ENCODE assay signal across 8 cellular contexts in genomic region chr13:21476893-21477472, GRCh38. TPM values are rescaled to one million over a fixed set of nuclear protein-coding genes. Genes with fewer than 3 reads are reported as not detected.
DNase-seq lines count a peak whose midpoint lies in the region; ATAC-seq lines count a peak whose summit lies in the region.

No MANE protein-coding gene starts in this region.

- ATAC-seq in GM18909 (IDR thresholded peaks at IDR 0.05; ENCODE audit: poor library complexity, unreplicated experiment) (peak; percentile 87), HG03432 (IDR thresholded peaks at IDR 0.05; ENCODE audit: unreplicated experiment) (peak; percentile 85)
- ATAC-seq in activated CD8-positive, alpha-beta memory T cell treated with anti-CD3 and anti-CD28 coated beads, Interleukin-2, amount 10 ng/mL, durations not matched to agents 7 days and 5 days, result peak; percentile 85

- H3K4me3 Mint-ChIP-seq in activated CD8-positive, alpha-beta memory T cell treated with anti-CD3 and anti-CD28 coated beads, Interleukin-2, amount 10 ng/mL, durations not matched to agents 7 days and 5 days, result peak overlapping the region; percentile 79

- H3K27me3 Mint-ChIP-seq in activated CD8-positive, alpha-beta memory T cell treated with anti-CD3 and anti-CD28 coated beads, Interleukin-2, amount 10 ng/mL, durations not matched to agents 7 days and 5 days, result peaks cover 10% of the 10 kb centered on the region

- no peaks in the 10 kb centered on the region for H3K9me3 Mint-ChIP-seq in activated CD8-positive, alpha-beta memory T cell treated with anti-CD3 and anti-CD28 coated beads, Interleukin-2, amount 10 ng/mL, durations not matched to agents 7 days and 5 days (ENCODE audit: low read depth)

- DNase-seq in Ammon's horn (ENCODE audit: low spot score), result peak; percentile 95
- DNase-seq in NOMO-1 (lab: John Stamatoyannopoulos, UW; ENCODE audit: unreplicated experiment in 2 of 2), result peak; percentile 93
- DNase-seq in activated CD8-positive, alpha-beta memory T cell treated with anti-CD3 and anti-CD28 coated beads, Interleukin-2, amount 10 ng/mL, durations not matched to agents 7 days and 5 days, result peak; percentile 90
- DNase-seq in epidermal melanocyte (ENCODE audit: insufficient read length, low spot score), result peak; percentile 48
- DNase-seq in midbrain (lab: John Stamatoyannopoulos, UW), result peak; percentile 92
- peak; percentile 48 to 50 for DNase-seq in stimulated activated CD8-positive, alpha-beta memory T cell treated with anti-CD3 and anti-CD28 coated beads, Interleukin-15, amount 100 ng/mL, for 4 hours (ENCODE audit: low read depth in 2 of 2)

- peaks cover 25% of the 10 kb centered on the region for H3K4me1 Mint-ChIP-seq in activated CD8-positive, alpha-beta memory T cell treated with anti-CD3 and anti-CD28 coated beads, Interleukin-2, amount 10 ng/mL, durations not matched to agents 7 days and 5 days

- CTCF ChIA-PET in activated CD8-positive, alpha-beta memory T cell treated with anti-CD3 and anti-CD28 coated beads, Interleukin-2, amount 10 ng/mL, durations not matched to agents 7 days and 5 days (lab: Charles Lee), result interaction anchor here (0.6 to 9.5 kb wide), 43 partner anchors 9 to 985 kb away, joined by 3 to 131 read pairs (median 3); partner anchors contain the start of genes MICU2, MRPL57, SKA3 and ZDHHC20

- H3K36me3 Mint-ChIP-seq in activated CD8-positive, alpha-beta memory T cell treated with anti-CD3 and anti-CD28 coated beads, Interleukin-2, amount 10 ng/mL, durations not matched to agents 7 days and 5 days, result no peaks in the 10 kb centered on the region

- H3K27ac Mint-ChIP-seq in activated CD8-positive, alpha-beta memory T cell treated with anti-CD3 and anti-CD28 coated beads, Interleukin-2, amount 10 ng/mL, durations not matched to agents 7 days and 5 days, result peak overlapping the region; percentile 67

RNA-seq across cellular contexts. Expression of gene ZDHHC20, which starts 17.9 kb away (rescaled TPM):
- total RNA-seq in activated CD8-positive, alpha-beta memory T cell treated with anti-CD3 and anti-CD28 coated beads, Interleukin-2, amount 10 ng/mL, durations not matched to agents 7 days and 5 days, result 10 to 100 TPM; 65.7 to 68.0 TPM

Comparison
In these comparisons a context has a peak if more than half of its experiments do, and no peak if none do; other contexts are left out.
1. Peak in every context shown above with its lines: DNase-seq and ATAC-seq.